Comparison of ENCODE assay signal across 26 cellular contexts in genomic region chr11:251550-251949, GRCh38. TPM values are rescaled to one million over a fixed set of nuclear protein-coding genes. Genes with fewer than 3 reads are reported as not detected.
DNase-seq lines count a peak whose midpoint lies in the region; ATAC-seq and TF ChIP-seq lines count a peak whose summit lies in the region.
"Had no signal": no experiment of that assay in that cellular context is flagged by ENCODE, and none has a peak within 500 bp of the region (broad histone marks: within the 10 kb centered on the region; RNA-seq: fewer than 3 reads in every experiment).

No MANE protein-coding gene starts in this region.

- no peaks in the 10 kb centered on the region for H3K9me3 Mint-ChIP-seq in activated CD8-positive, alpha-beta T cell treated with anti-CD3 and anti-CD28 coated beads, Interleukin-2, amount 10 ng/mL, durations not matched to agents 7 days and 5 days (ENCODE audit: insufficient read depth)
- H3K9me3 Mint-ChIP-seq: activated CD4-positive, alpha-beta memory T cell treated with anti-CD3 and anti-CD28 coated beads for 36 hours; activated naive CD4-positive, alpha-beta T cell treated with anti-CD3 and anti-CD28 coated beads, Interleukin-2, amount 10 ng/mL, durations not matched to agents 7 days and 5 days; neural crest cell; WTC11 had no signal

- POLR2A ChIA-PET in activated CD8-positive, alpha-beta T cell treated with anti-CD3 and anti-CD28 coated beads, Interleukin-2, amount 10 ng/mL, durations not matched to agents 7 days and 5 days (lab: Charles Lee) = interaction anchor here (0.6 to 3.0 kb wide), 10 partner anchors 12 to 284 kb away, joined by 3 to 36 read pairs (median 8); partner anchors contain the start of genes HRAS, NLRP6, PGGHG and PSMD13

- peaks cover 21% of the 10 kb centered on the region for H3K4me1 Mint-ChIP-seq in activated CD8-positive, alpha-beta T cell treated with anti-CD3 and anti-CD28 coated beads, Interleukin-2, amount 10 ng/mL, durations not matched to agents 7 days and 5 days (ENCODE audit: low read depth)

- H3K27ac ChIP-seq in prostate gland = no peak overlapping the region
- H3K27ac ChIP-seq: colonic mucosa, esophagus squamous epithelium, gastroesophageal sphincter, stomach, tibial nerve had no signal

- peaks cover 7 to 12% of the 10 kb centered on the region in 2 donors for H3K36me3 ChIP-seq in prostate gland

- no peak for TF ChIP-seq POLR2A in prostate gland (IDR thresholded peaks at IDR 0.05)

- intact Hi-C loops in prostate gland (cut with DNase I) = no loop called here

- H3K4me1 ChIP-seq in prostate gland (replicated peaks) = no peaks in the 10 kb centered on the region
- H3K4me1 ChIP-seq: colonic mucosa, esophagus squamous epithelium, gastroesophageal sphincter had no signal

- TF ChIP-seq CTCF in GM13977 (IDR thresholded peaks at IDR 0.05; ENCODE audit: extremely low read depth, insufficient read depth, missing control alignments) (peak; percentile 4), prostate gland (IDR thresholded peaks at IDR 0.05) (no peak)

- H3K4me3 ChIP-seq in prostate gland = no peak overlapping the region
- H3K4me3 ChIP-seq: colonic mucosa, esophagus squamous epithelium, gastroesophageal sphincter, lung, stomach, tibial nerve had no signal

- peaks cover 3% of the 10 kb centered on the region for H3K27me3 Mint-ChIP-seq in activated CD8-positive, alpha-beta T cell treated with anti-CD3 and anti-CD28 coated beads, Interleukin-2, amount 10 ng/mL, durations not matched to agents 7 days and 5 days (ENCODE audit: low read depth)
- H3K27me3 Mint-ChIP-seq: activated CD4-positive, alpha-beta memory T cell treated with anti-CD3 and anti-CD28 coated beads for 36 hours; activated naive CD4-positive, alpha-beta T cell treated with anti-CD3 and anti-CD28 coated beads, Interleukin-2, amount 10 ng/mL, durations not matched to agents 7 days and 5 days; CD4-positive, CD25-positive, alpha-beta regulatory T cell had no signal

- H3K9me3 ChIP-seq in prostate gland = no peaks in the 10 kb centered on the region
- H3K9me3 ChIP-seq: colonic mucosa, esophagus squamous epithelium, gastroesophageal sphincter, stomach, tibial nerve had no signal

- H3K36me3 Mint-ChIP-seq in activated CD8-positive, alpha-beta T cell treated with anti-CD3 and anti-CD28 coated beads, Interleukin-2, amount 10 ng/mL, durations not matched to agents 7 days and 5 days (ENCODE audit: low read depth) = peaks cover 65% of the 10 kb centered on the region

- peak overlapping the region; percentile 40 for H3K27ac Mint-ChIP-seq in activated CD8-positive, alpha-beta T cell treated with anti-CD3 and anti-CD28 coated beads, Interleukin-2, amount 10 ng/mL, durations not matched to agents 7 days and 5 days

- CTCF ChIA-PET in activated CD8-positive, alpha-beta T cell treated with anti-CD3 and anti-CD28 coated beads, Interleukin-2, amount 10 ng/mL, durations not matched to agents 7 days and 5 days (lab: Charles Lee) = interaction anchor here (0.8 to 5.1 kb wide), 36 partner anchors 9 to 267 kb away, joined by 3 to 86 read pairs (median 10); partner anchors contain the start of genes BET1L, IFITM2, IFITM5 and NLRP6

- ATAC-seq in activated CD8-positive, alpha-beta T cell treated with anti-CD3 and anti-CD28 coated beads, Interleukin-2, amount 10 ng/mL, durations not matched to agents 7 days and 5 days = no peak

- H3K4me3 Mint-ChIP-seq in activated CD8-positive, alpha-beta T cell treated with anti-CD3 and anti-CD28 coated beads, Interleukin-2, amount 10 ng/mL, durations not matched to agents 7 days and 5 days = no peak overlapping the region
- H3K4me3 Mint-ChIP-seq: activated CD4-positive, alpha-beta memory T cell treated with anti-CD3 and anti-CD28 coated beads for 36 hours; activated naive CD4-positive, alpha-beta T cell treated with anti-CD3 and anti-CD28 coated beads, Interleukin-2, amount 10 ng/mL, durations not matched to agents 7 days and 5 days; CD4-positive, CD25-positive, alpha-beta regulatory T cell; neural crest cell; WTC11 had no signal

- DNase-seq in Ammon's horn (ENCODE audit: low spot score) = peak; percentile 26
- no peak for DNase-seq in GM13977 (ENCODE audit: low spot score)
- no peak for DNase-seq in activated CD8-positive, alpha-beta T cell treated with anti-CD3 and anti-CD28 coated beads, Interleukin-2, amount 10 ng/mL, durations not matched to agents 7 days and 5 days
- DNase-seq in left kidney (ENCODE audit: low read depth, low spot score) = peak; percentile 30
- DNase-seq in AML-193 (lab: John Stamatoyannopoulos, UW) = no peak
- DNase-seq in hippocampal formation (lab: John Stamatoyannopoulos, UW) = no peak
- no peak for DNase-seq in prostate gland (ENCODE audit: low spot score)
- DNase-seq in activated CD4-positive, alpha-beta T cell treated with anti-CD3 and anti-CD28 coated beads for 48 hours = no peak
- DNase-seq: activated CD4-positive, alpha-beta memory T cell treated with anti-CD3 and anti-CD28 coated beads for 36 hours; activated naive CD4-positive, alpha-beta T cell treated with anti-CD3 and anti-CD28 coated beads, Interleukin-2, amount 10 ng/mL, durations not matched to agents 7 days and 5 days; CD4-positive, CD25-positive, alpha-beta regulatory T cell; colonic mucosa; DMS 273 treated with DMSO at 0.1 percent for 48 hours; esophagus squamous epithelium; GOT3; NCI-H69; stomach; T1000 had no signal

- in situ Hi-C loops in GM13977 (cut with MboI; ENCODE audit: low pct_unique_long_range_greater_than_20kb, low sequenced_read_pairs, unreplicated experiment) = no loop called here

- no peaks in the 10 kb centered on the region for H3K27me3 ChIP-seq in prostate gland (replicated peaks; ENCODE audit: insufficient read depth)
- H3K27me3 ChIP-seq: colonic mucosa, esophagus squamous epithelium, gastroesophageal sphincter, stomach, tibial nerve had no signal

- 72% methylated on average over 10 of the region's 10 CpGs for WGBS in prostate gland

RNA-seq across cellular contexts. Expression of gene PSMD13, which starts 14.8 kb away (rescaled TPM):
- total RNA-seq in activated CD8-positive, alpha-beta T cell treated with anti-CD3 and anti-CD28 coated beads, Interleukin-2, amount 10 ng/mL, durations not matched to agents 7 days and 5 days = 100 to 1,000 TPM; 164 to 173 TPM
- total RNA-seq in prostate gland = 100 to 1,000 TPM in 1 of 2 donors, 10 to 100 TPM in 1; 87.4 to 129 TPM

RNA-seq across cellular contexts. Expression of gene SIRT3, which starts 15.4 kb away (rescaled TPM):
- total RNA-seq in activated CD8-positive, alpha-beta T cell treated with anti-CD3 and anti-CD28 coated beads, Interleukin-2, amount 10 ng/mL, durations not matched to agents 7 days and 5 days = 10 to 100 TPM; 13.1 to 15.0 TPM
- total RNA-seq in prostate gland = 10 to 100 TPM; 21.5 to 32.5 TPM

RNA-seq across cellular contexts. Expression of gene NLRP6, which starts 26.7 kb away (rescaled TPM):
- 10 to 100 TPM; 29.7 to 30.8 TPM for total RNA-seq in activated CD8-positive, alpha-beta T cell treated with anti-CD3 and anti-CD28 coated beads, Interleukin-2, amount 10 ng/mL, durations not matched to agents 7 days and 5 days
- 1 to 10 TPM in 1 of 2 donors, under 1 TPM in 1; 0.18 to 2.7 TPM for total RNA-seq in prostate gland
- total RNA-seq: bronchial epithelial cell, G401, kidney epithelial cell, neural crest cell had no signal

RNA-seq across cellular contexts. Expression of gene PGGHG, which starts 37.4 kb away (rescaled TPM):
- total RNA-seq in activated CD8-positive, alpha-beta T cell treated with anti-CD3 and anti-CD28 coated beads, Interleukin-2, amount 10 ng/mL, durations not matched to agents 7 days and 5 days = 100 to 1,000 TPM; 487 to 541 TPM
- 10 to 100 TPM; 18.4 to 63.1 TPM for total RNA-seq in prostate gland

RNA-seq across cellular contexts. Expression of gene RIC8A, which starts 44.0 kb away (rescaled TPM):
- 100 to 1,000 TPM; 121 to 126 TPM for total RNA-seq in activated CD8-positive, alpha-beta T cell treated with anti-CD3 and anti-CD28 coated beads, Interleukin-2, amount 10 ng/mL, durations not matched to agents 7 days and 5 days
- total RNA-seq in prostate gland = 100 to 1,000 TPM in 1 of 2 donors, 10 to 100 TPM in 1; 82.3 to 114 TPM

Comparison
In these comparisons a context has a peak if more than half of its experiments do, and no peak if none do; other contexts are left out.
1. DNase-seq: peak in Ammon's horn (single experiment) and left kidney (single experiment); none in GM13977 (single experiment), activated CD8-positive, alpha-beta T cell treated with anti-CD3 and anti-CD28 coated beads, Interleukin-2, amount 10 ng/mL, durations not matched to agents 7 days and 5 days (single experiment), AML-193 (0 of 2), hippocampal formation (0 of 2), prostate gland (single experiment) and activated CD4-positive, alpha-beta T cell treated with anti-CD3 and anti-CD28 coated beads for 48 hours (single experiment).
2. RNA of gene NLRP6, which starts 26.7 kb away (total RNA-seq): 29.7 to 30.8 TPM in activated CD8-positive, alpha-beta T cell treated with anti-CD3 and anti-CD28 coated beads, Interleukin-2, amount 10 ng/mL, durations not matched to agents 7 days and 5 days; 0.18 to 2.7 TPM in prostate gland; every median in the first group is over 4 times any median in the second.